ENCODE assay signal across 27 cellular contexts in the genomic region with DNA sequence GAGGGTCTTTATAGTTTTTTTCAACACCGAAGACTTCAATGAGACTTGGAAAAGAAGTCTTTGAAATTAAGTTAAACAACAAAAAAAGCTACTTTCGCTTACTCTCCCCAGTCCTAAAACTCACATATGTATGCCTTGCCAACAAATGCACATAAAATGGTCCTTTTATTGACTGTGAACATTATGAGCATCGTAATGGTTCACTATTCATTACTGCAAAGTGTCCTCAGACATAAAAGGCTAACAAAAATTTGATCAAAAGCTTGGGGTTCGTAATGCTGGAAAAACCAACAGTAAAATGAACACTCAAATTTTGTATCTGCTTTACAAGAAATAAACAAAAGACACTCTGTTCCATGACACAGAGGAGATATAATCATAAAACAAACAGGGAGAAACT.
"Had no signal": no experiment of that assay in that cellular context is flagged by ENCODE, and none has a peak within 500 bp of the region (broad histone marks: within the 10 kb centered on the region; RNA-seq: fewer than 3 reads in every experiment).

No MANE protein-coding gene starts in this region.

- H3K9me3 ChIP-seq: esophagus squamous epithelium, gastrocnemius medialis, mucosa of descending colon, neutrophil, right lobe of liver, suprapubic skin, transverse colon, upper lobe of right lung, uterus had no signal

- ATAC-seq: gastrocnemius medialis; left lobe of liver; mucosa of descending colon; natural killer cell treated with Interleukin-12 subunit alpha and Interleukin-12 subunit beta and Interleukin-15 and Interleukin-18, amount 100 ng/mL, for 72 hours; right lobe of liver; stimulated activated naive CD8-positive, alpha-beta T cell treated with anti-CD3 and anti-CD28 coated beads, Interleukin-15, amount 100 ng/mL, for 72 hours; upper lobe of right lung had no signal

- H2AFZ ChIP-seq: parathyroid adenoma had no signal

- H3K36me3 ChIP-seq: esophagus squamous epithelium, gastrocnemius medialis, neutrophil, right lobe of liver, suprapubic skin, transverse colon, upper lobe of right lung, uterus had no signal

- H3K79me2 ChIP-seq: parathyroid adenoma had no signal

- DNase-seq: dermis blood vessel endothelial cell; effector memory CD4-positive, alpha-beta T cell; erythroblast; esophagus squamous epithelium; gastrocnemius medialis; head of caudate nucleus; kidney; mesenchymal stem cell; mucosa of descending colon; naive B cell; right lobe of liver; stimulated activated CD4-positive, alpha-beta T cell treated with anti-CD3 and anti-CD28 coated beads, Interleukin-12 subunit alpha, Interleukin-12 subunit beta, amount 100 ng/mL, for 4 hours; stimulated activated CD4-positive, alpha-beta T cell treated with anti-CD3 and anti-CD28 coated beads, Interleukin-1b, Interleukin-23, amount 100 ng/mL, for 48 hours; stimulated activated CD4-positive, alpha-beta T cell treated with anti-CD3 and anti-CD28 coated beads, Interleukin-4, amount 100 ng/mL, for 1 hour; stimulated activated CD8-positive, alpha-beta memory T cell treated with anti-CD3 and anti-CD28 coated beads, Interleukin-4, amount 100 ng/mL, for 48 hours; stimulated activated naive CD4-positive, alpha-beta T cell; stimulated activated naive CD8-positive, alpha-beta T cell treated with anti-CD3 and anti-CD28 coated beads, Interleukin-15, amount 100 ng/mL, for 72 hours; transverse colon; upper lobe of right lung; uterus had no signal

- H3K9ac ChIP-seq: parathyroid adenoma had no signal

- H3K4me3 ChIP-seq: coronary artery, esophagus squamous epithelium, gastrocnemius medialis, mucosa of descending colon, right lobe of liver, smooth muscle cell, suprapubic skin, transverse colon, upper lobe of right lung, uterus had no signal

- H3K4me1 ChIP-seq: esophagus squamous epithelium, gastrocnemius medialis, right lobe of liver, suprapubic skin, transverse colon, upper lobe of right lung, uterus had no signal

- H3K27me3 ChIP-seq: esophagus squamous epithelium, gastrocnemius medialis, neutrophil, right lobe of liver, suprapubic skin, transverse colon, upper lobe of right lung, uterus had no signal

- H3K27ac ChIP-seq: coronary artery, esophagus squamous epithelium, gastrocnemius medialis, neutrophil, parathyroid adenoma, right lobe of liver, suprapubic skin, transverse colon, upper lobe of right lung had no signal

- H3K4me2 ChIP-seq: smooth muscle cell had no signal
